Comparison of ENCODE assay signal across 8 cellular contexts in the genomic region with DNA sequence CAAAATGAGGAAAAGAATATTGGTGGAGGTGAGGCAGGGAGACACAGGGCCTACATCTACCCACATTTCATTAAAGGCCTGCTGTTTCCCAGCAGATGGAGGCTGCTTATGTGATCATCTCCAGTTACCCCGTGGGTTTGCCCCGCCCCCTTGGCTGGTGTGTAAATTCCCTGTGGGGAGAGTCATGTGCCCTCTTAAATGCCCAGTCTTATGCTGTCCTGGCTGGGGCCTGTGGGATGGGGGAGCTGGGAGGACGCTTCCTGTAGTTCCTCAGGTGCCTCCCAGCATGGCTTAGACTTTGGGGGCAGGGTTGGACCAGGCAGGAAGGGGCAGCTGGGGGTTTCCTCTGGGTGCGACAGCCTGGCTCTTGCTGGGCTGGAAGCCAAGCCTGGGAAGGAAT. TPM values are rescaled to one million over a fixed set of nuclear protein-coding genes. Genes with fewer than 3 reads are reported as not detected.
DNase-seq lines count a peak whose midpoint lies in the region; ATAC-seq and TF ChIP-seq lines count a peak whose summit lies in the region.

No MANE protein-coding gene starts in this region.

- H3K79me2 ChIP-seq in hepatocyte = no peaks in the 10 kb centered on the region

- no peaks in the 10 kb centered on the region for H3K9me2 ChIP-seq in hepatocyte (replicated peaks; ENCODE audit: insufficient read depth)

- TF ChIP-seq CTCF in mesothelial cell of epicardium (IDR thresholded peaks at IDR 0.05; ENCODE audit: unreplicated experiment) (no peak), hepatocyte (IDR thresholded peaks at IDR 0.05; ENCODE audit: poor library complexity) (no peak)

- H3K27me3 ChIP-seq in hepatocyte = no peaks in the 10 kb centered on the region

- peaks cover 7% of the 10 kb centered on the region for H3K9me3 Mint-ChIP-seq in mesothelial cell of epicardium

- ATAC-seq in HG02588 (IDR thresholded peaks at IDR 0.05; ENCODE audit: unreplicated experiment) (no peak), GM19328 (IDR thresholded peaks at IDR 0.05; ENCODE audit: unreplicated experiment) (no peak)

- H3K4me1 Mint-ChIP-seq in mesothelial cell of epicardium = peaks cover 17% of the 10 kb centered on the region

- H3K27me3 Mint-ChIP-seq in mesothelial cell of epicardium (ENCODE audit: low read depth) = peaks cover 2% of the 10 kb centered on the region

- H3K27ac Mint-ChIP-seq in mesothelial cell of epicardium = peak overlapping the region; percentile 81

- no peaks in the 10 kb centered on the region for H3K4me1 ChIP-seq in hepatocyte (ENCODE audit: insufficient read depth)

- WGBS in hepatocyte (ENCODE audit: low lambda C conversion rate, missing lambda C conversion rate) = 42% methylated on average over 4 of the region's 4 CpGs

- no peak overlapping the region for H3K4me2 ChIP-seq in hepatocyte

- peak; percentile 55 for DNase-seq in DMS53 (lab: John Stamatoyannopoulos, UW)
- no peak for DNase-seq in DMS53 treated with DMSO at 0.1 percent for 48 hours (lab: John Stamatoyannopoulos, UW; ENCODE audit: unreplicated experiment)
- peak; percentile 74 to 88 for DNase-seq in NCI-H446 (lab: John Stamatoyannopoulos, UW)
- no peak for DNase-seq in caudate nucleus (lab: John Stamatoyannopoulos, UW)
- no peak for DNase-seq in mesothelial cell of epicardium (ENCODE audit: low spot score in 2 of 2, unreplicated experiment in 2 of 2)
- no peak for DNase-seq in hepatocyte (ENCODE audit: low spot score)

- H3K4me3 Mint-ChIP-seq in mesothelial cell of epicardium = no peak overlapping the region

- no peaks in the 10 kb centered on the region for H4K20me1 ChIP-seq in hepatocyte (ENCODE audit: insufficient read depth, poor library complexity, severe bottlenecking)

- no peaks in the 10 kb centered on the region for H3K36me3 Mint-ChIP-seq in mesothelial cell of epicardium

- no peak overlapping the region for H2AFZ ChIP-seq in hepatocyte

- H3K9me3 ChIP-seq in hepatocyte (ENCODE audit: low read depth) = no peaks in the 10 kb centered on the region

- H3K4me3 ChIP-seq in hepatocyte = no peak overlapping the region

- H3K36me3 ChIP-seq in hepatocyte (replicated peaks; ENCODE audit: insufficient read depth, low read depth) = no peaks in the 10 kb centered on the region

- H3K27ac ChIP-seq in caudate nucleus (ENCODE audit: low read depth, low read length) (peak overlapping the region; percentile 28), hepatocyte (no peak overlapping the region)

RNA-seq across cellular contexts. Expression of a gene that starts 15.5 kb away (rescaled TPM):
- total RNA-seq in mesothelial cell of epicardium (14.2 to 14.6 TPM (median 14.4 TPM) in 3 replicates), hepatocyte (3.9 and 6.8 TPM in 2 replicates)
- polyA plus RNA-seq in hepatocyte = 29.0 and 30.0 TPM in 2 replicates

Comparison
In these comparisons a context has a peak if more than half of its experiments do, and no peak if none do; other contexts are left out.
1. DNase-seq: peak in DMS53 (single experiment) and NCI-H446 (2 of 2); none in DMS53 treated with DMSO at 0.1 percent for 48 hours (single experiment), caudate nucleus (0 of 61), mesothelial cell of epicardium (0 of 2) and hepatocyte (single experiment).